Comparison of ENCODE assay signal across 12 cellular contexts in genomic region chr9:71830131-71830530, GRCh38.
"Had no signal": no experiment of that assay in that cellular context is flagged by ENCODE, and none has a peak within 500 bp of the region (broad histone marks: within the 10 kb centered on the region; RNA-seq: fewer than 3 reads in every experiment).

No MANE protein-coding gene starts in this region.

- H3K36me3 Mint-ChIP-seq: neural progenitor cell had no signal

- DNase-seq: activated CD4-positive, alpha-beta T cell treated with anti-CD3 and anti-CD28 coated beads, Interleukin-2, amount 10 ng/mL, durations not matched to agents 24 days and 14 days; activated CD4-positive, CD25-positive, alpha-beta regulatory T cell; activated gamma-delta T cell treated with Interleukin-2 at 50 U/mL for 16 hours; activated naive CD8-positive, alpha-beta T cell treated with anti-CD3 and anti-CD28 coated beads, Interleukin-2, amount 10 ng/mL, durations not matched to agents 7 days and 5 days; erythroblast; pancreas; stimulated activated naive CD8-positive, alpha-beta T cell treated with anti-CD3 and anti-CD28 coated beads, Interleukin-15, amount 100 ng/mL, for 72 hours had no signal

- ATAC-seq: pancreas; stimulated activated naive CD8-positive, alpha-beta T cell treated with anti-CD3 and anti-CD28 coated beads, Interleukin-15, amount 100 ng/mL, for 72 hours had no signal

- H3K9me3 Mint-ChIP-seq: stimulated activated naive CD8-positive, alpha-beta T cell treated with anti-CD3 and anti-CD28 coated beads, Interleukin-15, amount 100 ng/mL, for 72 hours had no signal

- H3K4me3 Mint-ChIP-seq: activated CD4-positive, alpha-beta T cell treated with anti-CD3 and anti-CD28 coated beads, Interleukin-2, amount 10 ng/mL, durations not matched to agents 24 days and 14 days; activated naive CD8-positive, alpha-beta T cell treated with anti-CD3 and anti-CD28 coated beads, Interleukin-2, amount 10 ng/mL, durations not matched to agents 7 days and 5 days; neural progenitor cell; stimulated activated naive CD8-positive, alpha-beta T cell treated with anti-CD3 and anti-CD28 coated beads, Interleukin-15, amount 100 ng/mL, for 72 hours had no signal

- H3K4me1 ChIP-seq: ascending aorta, breast epithelium, pancreas had no signal

- H3K36me3 ChIP-seq: ascending aorta, breast epithelium, pancreas had no signal

- H3K9me3 ChIP-seq: ascending aorta had no signal

- H3K4me1 Mint-ChIP-seq: activated CD4-positive, alpha-beta T cell treated with anti-CD3 and anti-CD28 coated beads, Interleukin-2, amount 10 ng/mL, durations not matched to agents 24 days and 14 days; activated naive CD8-positive, alpha-beta T cell treated with anti-CD3 and anti-CD28 coated beads, Interleukin-2, amount 10 ng/mL, durations not matched to agents 7 days and 5 days; neural progenitor cell; stimulated activated naive CD8-positive, alpha-beta T cell treated with anti-CD3 and anti-CD28 coated beads, Interleukin-15, amount 100 ng/mL, for 72 hours had no signal

- H3K27ac ChIP-seq: ascending aorta, breast epithelium, neural progenitor cell, pancreas, SK-N-MC, skin epidermis had no signal

- H3K27ac Mint-ChIP-seq: activated CD4-positive, alpha-beta T cell treated with anti-CD3 and anti-CD28 coated beads, Interleukin-2, amount 10 ng/mL, durations not matched to agents 24 days and 14 days; activated naive CD8-positive, alpha-beta T cell treated with anti-CD3 and anti-CD28 coated beads, Interleukin-2, amount 10 ng/mL, durations not matched to agents 7 days and 5 days; neural progenitor cell; stimulated activated naive CD8-positive, alpha-beta T cell treated with anti-CD3 and anti-CD28 coated beads, Interleukin-15, amount 100 ng/mL, for 72 hours had no signal

- H3K9ac ChIP-seq: neural progenitor cell had no signal

- H3K27me3 Mint-ChIP-seq: activated naive CD8-positive, alpha-beta T cell treated with anti-CD3 and anti-CD28 coated beads, Interleukin-2, amount 10 ng/mL, durations not matched to agents 7 days and 5 days; stimulated activated naive CD8-positive, alpha-beta T cell treated with anti-CD3 and anti-CD28 coated beads, Interleukin-15, amount 100 ng/mL, for 72 hours had no signal

- H3K27me3 ChIP-seq: ascending aorta, breast epithelium, neural progenitor cell, pancreas had no signal

- H3K4me3 ChIP-seq: ascending aorta, breast epithelium, neural progenitor cell, pancreas, SK-N-MC, skin epidermis had no signal
